ENCODE assay signal across 28 cellular contexts in the genomic region with DNA sequence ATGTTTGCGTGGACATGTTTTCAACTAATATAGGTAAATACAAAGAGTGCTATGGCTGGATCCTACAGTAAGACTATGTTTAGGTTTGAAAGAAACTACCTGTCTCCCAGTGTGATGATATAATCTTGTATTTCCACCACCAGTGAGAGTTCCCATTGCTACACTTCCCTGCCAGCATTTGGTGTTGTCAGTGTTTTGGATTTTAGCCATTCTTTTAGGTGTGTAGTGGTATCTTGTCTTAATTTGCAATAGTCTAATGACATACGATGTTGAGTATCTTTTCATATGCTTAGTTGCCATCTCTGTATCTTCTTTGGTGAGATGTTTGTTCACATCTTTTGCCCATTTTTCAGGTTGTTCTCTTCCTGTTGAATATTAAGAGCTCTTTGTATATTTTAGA.
"Had no signal": no experiment of that assay in that cellular context is flagged by ENCODE, and none has a peak within 500 bp of the region (broad histone marks: within the 10 kb centered on the region; RNA-seq: fewer than 3 reads in every experiment).

No MANE protein-coding gene starts in this region.

- DNase-seq: stimulated activated CD4-positive, alpha-beta T cell treated with anti-CD3 and anti-CD28 coated beads, Interleukin-2, amount 100 ng/mL, for 48 hours; stimulated activated CD4-positive, alpha-beta T cell treated with anti-CD3 and anti-CD28 coated beads, Interleukin-4, amount 100 ng/mL, for 1 hour; stimulated activated CD4-positive, alpha-beta T cell treated with anti-CD3 and anti-CD28 coated beads, Interleukin-4, amount 100 ng/mL, for 24 hours; stimulated activated CD4-positive, alpha-beta T cell treated with anti-CD3 and anti-CD28 coated beads, Interleukin-4, amount 100 ng/mL, for 4 hours; stimulated activated CD8-positive, alpha-beta memory T cell treated with anti-CD3 and anti-CD28 coated beads, Interleukin-4, amount 100 ng/mL, for 48 hours; stimulated activated naive B cell treated with anti-CD40 and anti-IgM and Interleukin-4, amounts not matched to agents 10 μg/mL and 1 μg/mL and 100 μg/mL, for 72 hours; stimulated activated naive CD4-positive, alpha-beta T cell; stimulated activated naive CD4-positive, alpha-beta T cell treated with Interleukin-2 at 50 U/mL for 16 hours; stimulated activated naive CD8-positive, alpha-beta T cell treated with anti-CD3 and anti-CD28 coated beads, Interleukin-15, amount 100 ng/mL, for 72 hours; stimulated activated naive CD8-positive, alpha-beta T cell treated with anti-CD3 and anti-CD28 coated beads, Interleukin-15, Interleukin-2, amounts not matched to agents 100 U/mL and 50 U/mL, for 24 hours; stomach; substantia nigra; testis; thyroid gland; tibial artery; transverse colon; upper lobe of left lung; upper lobe of right lung; uterus had no signal

- H3K36me3 ChIP-seq: thoracic aorta, uterus had no signal

- H3K9me3 Mint-ChIP-seq: stimulated activated effector memory CD8-positive, alpha-beta T cell treated with anti-CD3 and anti-CD28 coated beads, Interleukin-12 subunit alpha, Interleukin-12 subunit beta, amount 100 ng/mL, for 72 hours; stimulated activated memory B cell treated with anti-CD40 and anti-IgM and Interleukin-4, amounts not matched to agents 10 μg/mL and 1 μg/mL and 100 μg/mL, for 72 hours; stimulated activated naive B cell treated with anti-CD40 and anti-IgM and Interleukin-4, amounts not matched to agents 10 μg/mL and 1 μg/mL and 100 μg/mL, for 72 hours; stimulated activated naive CD8-positive, alpha-beta T cell treated with anti-CD3 and anti-CD28 coated beads, Interleukin-15, amount 100 ng/mL, for 72 hours; stimulated activated naive CD8-positive, alpha-beta T cell treated with anti-CD3 and anti-CD28 coated beads, Interleukin-15, Interleukin-2, amounts not matched to agents 100 ng/mL and 50 ng/mL, for 24 hours; type B pancreatic cell had no signal

- H3K9me3 ChIP-seq: stomach, suprapubic skin, testis, thoracic aorta, thyroid gland, tibial artery, tibial nerve, transverse colon, upper lobe of left lung, upper lobe of right lung, uterus, vagina had no signal

- ATAC-seq: stimulated activated memory B cell treated with anti-CD40 and anti-IgM and Interleukin-4, amounts not matched to agents 10 μg/mL and 1 μg/mL and 100 μg/mL, for 72 hours; stimulated activated naive B cell treated with anti-CD40 and anti-IgM and Interleukin-4, amounts not matched to agents 10 μg/mL and 1 μg/mL and 100 μg/mL, for 72 hours; stimulated activated naive CD8-positive, alpha-beta T cell treated with anti-CD3 and anti-CD28 coated beads, Interleukin-15, Interleukin-2, amounts not matched to agents 100 U/mL and 50 U/mL, for 24 hours; upper lobe of right lung had no signal

- H3K4me3 Mint-ChIP-seq: stimulated activated effector memory CD8-positive, alpha-beta T cell treated with anti-CD3 and anti-CD28 coated beads, Interleukin-12 subunit alpha, Interleukin-12 subunit beta, amount 100 ng/mL, for 72 hours; stimulated activated memory B cell treated with anti-CD40 and anti-IgM and Interleukin-4, amounts not matched to agents 10 μg/mL and 1 μg/mL and 100 μg/mL, for 72 hours; stimulated activated naive B cell treated with anti-CD40 and anti-IgM and Interleukin-4, amounts not matched to agents 10 μg/mL and 1 μg/mL and 100 μg/mL, for 72 hours; stimulated activated naive CD8-positive, alpha-beta T cell treated with anti-CD3 and anti-CD28 coated beads, Interleukin-15, amount 100 ng/mL, for 72 hours; stimulated activated naive CD8-positive, alpha-beta T cell treated with anti-CD3 and anti-CD28 coated beads, Interleukin-15, Interleukin-2, amounts not matched to agents 100 ng/mL and 50 ng/mL, for 24 hours; type B pancreatic cell had no signal

- H3K27me3 ChIP-seq: stomach, suprapubic skin, testis, thyroid gland, tibial artery, tibial nerve, transverse colon, upper lobe of left lung, upper lobe of right lung, uterus, vagina had no signal

- H3K27ac ChIP-seq: stomach, suprapubic skin, testis, thoracic aorta, thyroid gland, tibial artery, tibial nerve, transverse colon, upper lobe of left lung, upper lobe of right lung, uterus, vagina had no signal

- FAIRE-seq: urothelium cell line had no signal

- H3K4me1 Mint-ChIP-seq: stimulated activated effector memory CD8-positive, alpha-beta T cell treated with anti-CD3 and anti-CD28 coated beads, Interleukin-12 subunit alpha, Interleukin-12 subunit beta, amount 100 ng/mL, for 72 hours; stimulated activated memory B cell treated with anti-CD40 and anti-IgM and Interleukin-4, amounts not matched to agents 10 μg/mL and 1 μg/mL and 100 μg/mL, for 72 hours; stimulated activated naive B cell treated with anti-CD40 and anti-IgM and Interleukin-4, amounts not matched to agents 10 μg/mL and 1 μg/mL and 100 μg/mL, for 72 hours had no signal

- H3K4me1 ChIP-seq: stomach, suprapubic skin, testis, thyroid gland, tibial artery, tibial nerve, transverse colon, upper lobe of left lung, upper lobe of right lung, uterus, vagina had no signal

- H3K27ac Mint-ChIP-seq: stimulated activated effector memory CD8-positive, alpha-beta T cell treated with anti-CD3 and anti-CD28 coated beads, Interleukin-12 subunit alpha, Interleukin-12 subunit beta, amount 100 ng/mL, for 72 hours; stimulated activated memory B cell treated with anti-CD40 and anti-IgM and Interleukin-4, amounts not matched to agents 10 μg/mL and 1 μg/mL and 100 μg/mL, for 72 hours; stimulated activated naive B cell treated with anti-CD40 and anti-IgM and Interleukin-4, amounts not matched to agents 10 μg/mL and 1 μg/mL and 100 μg/mL, for 72 hours; type B pancreatic cell had no signal

- H3K4me3 ChIP-seq: stomach, suprapubic skin, testis, thoracic aorta, thyroid gland, tibial artery, tibial nerve, transverse colon, upper lobe of left lung, upper lobe of right lung, uterus, vagina had no signal

- H3K27me3 Mint-ChIP-seq: stimulated activated memory B cell treated with anti-CD40 and anti-IgM and Interleukin-4, amounts not matched to agents 10 μg/mL and 1 μg/mL and 100 μg/mL, for 72 hours; stimulated activated naive B cell treated with anti-CD40 and anti-IgM and Interleukin-4, amounts not matched to agents 10 μg/mL and 1 μg/mL and 100 μg/mL, for 72 hours; stimulated activated naive CD8-positive, alpha-beta T cell treated with anti-CD3 and anti-CD28 coated beads, Interleukin-15, amount 100 ng/mL, for 72 hours; stimulated activated naive CD8-positive, alpha-beta T cell treated with anti-CD3 and anti-CD28 coated beads, Interleukin-15, Interleukin-2, amounts not matched to agents 100 ng/mL and 50 ng/mL, for 24 hours; type B pancreatic cell had no signal
